Comparison of ENCODE assay signal across 8 cellular contexts in genomic region chr15:65902373-65902772, GRCh38. TPM values are rescaled to one million over a fixed set of nuclear protein-coding genes. Genes with fewer than 3 reads are reported as not detected.
DNase-seq lines count a peak whose midpoint lies in the region; TF ChIP-seq lines count a peak whose summit lies in the region.

No MANE protein-coding gene starts in this region.

- H3K27me3 ChIP-seq in H9 (ENCODE audit: insufficient read depth, low read length) (no peaks in the 10 kb centered on the region), neuronal stem cell (ENCODE audit: control insufficient read depth in 3 of 3, insufficient read depth in 3 of 3, low read depth in 1 of 3, low read length in 3 of 3) (no peaks in the 10 kb centered on the region)

- H2AFZ ChIP-seq in H9 (ENCODE audit: low read length) = no peak overlapping the region
- no peak overlapping the region for H2AFZ ChIP-seq in neuronal stem cell (ENCODE audit: low read length)

- H2BK20ac ChIP-seq in H9 (ENCODE audit: low read depth, low read length, poor library complexity, severe bottlenecking) = no peak overlapping the region

- H3K36me3 Mint-ChIP-seq in H9 (ENCODE audit: insufficient read depth in 1 of 3, low read depth in 3 of 3) = peaks cover 15 to 51% (median 31%) of the 10 kb centered on the region in 3 experiments
- H3K36me3 Mint-ChIP-seq in mesothelial cell of epicardium = peaks cover 22% of the 10 kb centered on the region

- H4K91ac ChIP-seq in H9 (ENCODE audit: insufficient read length, low read depth, low read length) (no peak overlapping the region), neuronal stem cell (ENCODE audit: low read depth, low read length, poor library complexity) (no peak overlapping the region)

- H2BK12ac ChIP-seq in H9 (ENCODE audit: insufficient read length, low read depth, low read length) = no peak overlapping the region
- no peak overlapping the region for H2BK12ac ChIP-seq in neuronal stem cell (ENCODE audit: low read length)

- H3K4me3 ChIP-seq in cardiac fibroblast (replicated peaks in 1 of 2; ENCODE audit: low read depth in 2 of 2, low read length in 2 of 2) (no peak overlapping the region), neuronal stem cell (ENCODE audit: low read length in 2 of 2) (no peak overlapping the region)

- H3K23me2 ChIP-seq in H9 (ENCODE audit: insufficient read length, low read depth, low read length, poor library complexity, severe bottlenecking) = no peaks in the 10 kb centered on the region

- H3K23ac ChIP-seq in H9 (ENCODE audit: insufficient read length, low read depth, low read length) = no peak overlapping the region
- H3K23ac ChIP-seq in neuronal stem cell (ENCODE audit: low read depth, low read length, poor library complexity) = no peak overlapping the region

- H3K27me3 Mint-ChIP-seq in H9 (ENCODE audit: low read depth) = no peaks in the 10 kb centered on the region
- no peaks in the 10 kb centered on the region for H3K27me3 Mint-ChIP-seq in mesothelial cell of epicardium (ENCODE audit: low read depth)

- H4K8ac ChIP-seq in H9 (replicated peaks; ENCODE audit: insufficient read length, low read depth, low read length) (no peak overlapping the region), neuronal stem cell (ENCODE audit: low read depth, low read length) (no peak overlapping the region)

- H3K9me3 ChIP-seq in H9 (ENCODE audit: control insufficient read depth, low read depth, low read length) = no peaks in the 10 kb centered on the region
- H3K9me3 ChIP-seq in neuronal stem cell (replicated peaks in 1 of 2; ENCODE audit: control insufficient read depth in 2 of 2, insufficient read depth in 1 of 2, low read depth in 1 of 2, low read length in 2 of 2) = no peaks in the 10 kb centered on the region

- H3K14ac ChIP-seq in H9 (ENCODE audit: insufficient read depth, low read length) = no peak overlapping the region
- no peak overlapping the region for H3K14ac ChIP-seq in neuronal stem cell (ENCODE audit: low read length)

- H3K4me1 Mint-ChIP-seq in H9 (peaks cover 31 to 34% of the 10 kb centered on the region in 2 experiments), mesothelial cell of epicardium (peaks cover 35% of the 10 kb centered on the region)

- H2BK15ac ChIP-seq in H9 (ENCODE audit: low read depth, low read length) (no peak overlapping the region), neuronal stem cell (ENCODE audit: low read length) (no peak overlapping the region)

- H3K9ac ChIP-seq in H9 (ENCODE audit: extremely low read depth, insufficient read length, low read length) = no peak overlapping the region
- H3K9ac ChIP-seq in neuronal stem cell (ENCODE audit: low read depth, low read length, poor library complexity) = no peak overlapping the region

- H3K79me1 ChIP-seq in H9 (ENCODE audit: insufficient read depth, low read depth, low read length, poor library complexity, severe bottlenecking) (no peaks in the 10 kb centered on the region), neuronal stem cell (ENCODE audit: low read depth, low read length) (no peaks in the 10 kb centered on the region)

- no peak overlapping the region for H2AK5ac ChIP-seq in H9 (ENCODE audit: insufficient read length, low read length)
- no peak overlapping the region for H2AK5ac ChIP-seq in neuronal stem cell (ENCODE audit: low read depth, low read length)

- TF ChIP-seq CTCF in H9 (conservative IDR thresholded peaks at IDR 0.05) (no peak), cardiac fibroblast (IDR thresholded peaks at IDR 0.05; ENCODE audit: low read depth, low read length) (no peak), mesothelial cell of epicardium (IDR thresholded peaks at IDR 0.05; ENCODE audit: unreplicated experiment) (no peak)

- H3K4me2 ChIP-seq in H9 (ENCODE audit: insufficient read depth, insufficient read length, low read length) (no peak overlapping the region), neuronal stem cell (ENCODE audit: insufficient read depth, low read length, poor library complexity, severe bottlenecking) (no peak overlapping the region)

- no peak overlapping the region for H3K56ac ChIP-seq in H9 (ENCODE audit: insufficient read length, low read depth, low read length)

- H3K36me3 ChIP-seq in neuronal stem cell (replicated peaks in 1 of 2; ENCODE audit: control insufficient read depth in 2 of 2, insufficient read depth in 2 of 2, low read length in 2 of 2) = peaks cover 7 to 96% of the 10 kb centered on the region in 2 donors

- no peak overlapping the region for H3K27ac ChIP-seq in H9 (ENCODE audit: insufficient read length, low read depth, low read length)
- no peak overlapping the region for H3K27ac ChIP-seq in neuronal stem cell (replicated peaks; ENCODE audit: low read length)

- H3K4me3 Mint-ChIP-seq in H9 (no peak overlapping the region), mesothelial cell of epicardium (no peak overlapping the region)

- no CpG with 5 or more reads among the region's 1 CpG for WGBS in H9 (ENCODE audit: extremely low coverage, insufficient read length, low lambda C conversion rate)
- WGBS in neuronal stem cell (ENCODE audit: extremely low coverage in 2 of 2, insufficient read length in 2 of 2, insufficient replicate concordance in 1 of 2), 2 donors = no CpG with 5 or more reads among the region's 1 CpG

- no peaks in the 10 kb centered on the region for H3K79me2 ChIP-seq in H9 (ENCODE audit: insufficient read depth, low read length)

- no peak overlapping the region for H2BK120ac ChIP-seq in H9 (ENCODE audit: low read depth, low read length, poor library complexity, severe bottlenecking)
- H2BK120ac ChIP-seq in neuronal stem cell (ENCODE audit: low read depth, low read length) = no peak overlapping the region

- no peaks in the 10 kb centered on the region for H4K20me1 ChIP-seq in H9 (ENCODE audit: control insufficient read depth, insufficient read depth, insufficient read length)

- H3K27ac Mint-ChIP-seq in H9 (peak overlapping the region in 2 of 3 experiments; percentile 33 to 40; a peak in 3 of 7 replicates), mesothelial cell of epicardium (peak overlapping the region; percentile 4)

- H3K9me3 Mint-ChIP-seq in H9 = no peaks in the 10 kb centered on the region
- H3K9me3 Mint-ChIP-seq in mesothelial cell of epicardium = no peaks in the 10 kb centered on the region

- H3K18ac ChIP-seq in H9 (ENCODE audit: insufficient read length, low read depth, low read length) = no peak overlapping the region
- no peak overlapping the region for H3K18ac ChIP-seq in neuronal stem cell (ENCODE audit: low read length)

- H4K5ac ChIP-seq in H9 (ENCODE audit: insufficient read length, low read depth, low read length) = no peak overlapping the region

- H3K4ac ChIP-seq in H9 (ENCODE audit: low read depth, low read length) (no peak overlapping the region), neuronal stem cell (ENCODE audit: low read length) (no peak overlapping the region)

- no peak overlapping the region for H2BK5ac ChIP-seq in H9 (ENCODE audit: insufficient read length, low read length)
- no peak overlapping the region for H2BK5ac ChIP-seq in neuronal stem cell (ENCODE audit: low read length)

- DNase-seq in NCI-H2107 treated with DMSO at 0.1 percent for 48 hours (lab: John Stamatoyannopoulos, UW; ENCODE audit: unreplicated experiment) = peak; percentile 39
- no peak for DNase-seq in NCI-H2107 (lab: John Stamatoyannopoulos, UW)
- DNase-seq in H9 = peak; percentile 81
- peak; percentile 81 for DNase-seq in NAMALWA (ENCODE audit: low spot score)
- DNase-seq in cardiac fibroblast (ENCODE audit: low read depth in 2 of 2) = peak; percentile 20 to 61
- DNase-seq in mesothelial cell of epicardium (ENCODE audit: low spot score in 2 of 2, unreplicated experiment in 2 of 2) = no peak
- DNase-seq in neuronal stem cell (ENCODE audit: low spot score) = no peak
- no peak for DNase-seq in cerebellar cortex (ENCODE audit: low spot score)

- no peak overlapping the region for H3T11ph ChIP-seq in H9 (ENCODE audit: low read length)

- H3K4me1 ChIP-seq in H9 (ENCODE audit: insufficient read depth, low read length) (peaks cover 9% of the 10 kb centered on the region; the same call in 1 of the 2 replicates), neuronal stem cell (ENCODE audit: control insufficient read depth in 2 of 2, insufficient read depth in 1 of 2, low read depth in 1 of 2, low read length in 2 of 2) (peaks cover 2 to 8% of the 10 kb centered on the region in 2 donors)

RNA-seq across cellular contexts. Expression of gene RAB11A, which starts 33.1 kb away (rescaled TPM):
- total RNA-seq in H9 (2021) = 217 and 224 TPM in 2 replicates
- 197 to 213 TPM (median 204 TPM) in 3 replicates for total RNA-seq in mesothelial cell of epicardium
- polyA plus RNA-seq in neuronal stem cell (2013, experiment 1 of 2) = 328 TPM
- 322 TPM for polyA plus RNA-seq in neuronal stem cell (2013, experiment 2 of 2)

Comparison
In these comparisons a context has a peak if more than half of its experiments do, and no peak if none do; other contexts are left out.
1. DNase-seq: peak in NCI-H2107 treated with DMSO at 0.1 percent for 48 hours (single experiment), H9 (single experiment), NAMALWA (single experiment) and cardiac fibroblast (2 of 2); none in NCI-H2107 (single experiment), mesothelial cell of epicardium (0 of 2), neuronal stem cell (single experiment) and cerebellar cortex (single experiment).